ENCODE assay signal across 8 cellular contexts in the genomic region with DNA sequence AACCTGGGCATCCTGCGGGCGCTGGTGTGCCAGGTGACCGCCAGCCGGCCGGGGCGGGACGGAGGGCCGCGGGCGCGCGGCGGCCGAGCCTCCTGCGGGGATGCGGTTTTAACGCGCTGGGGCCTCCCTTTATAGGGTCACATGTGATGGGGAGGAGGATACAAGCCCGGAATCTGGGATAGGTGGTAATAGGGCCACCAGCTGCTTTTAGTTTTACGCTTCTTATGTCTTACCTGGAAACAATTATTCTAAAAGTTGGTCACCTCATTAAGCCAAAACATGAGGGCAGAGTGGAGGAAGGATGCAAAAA. TPM values are rescaled to one million over a fixed set of nuclear protein-coding genes. Genes with fewer than 3 reads are reported as not detected.
A peak's percentile ranks its signal among the peaks of the same experiment; 100 is the strongest.
DNase-seq lines count a peak whose midpoint lies in the region; ATAC-seq and TF ChIP-seq lines count a peak whose summit lies in the region.

No MANE protein-coding gene starts in this region.

- ATAC-seq in psoas muscle (no peak), GM18511 (IDR thresholded peaks at IDR 0.05; ENCODE audit: unreplicated experiment) (no peak), GM18870 (IDR thresholded peaks at IDR 0.05; ENCODE audit: unreplicated experiment) (no peak)

- no peaks in the 10 kb centered on the region for H3K27me3 ChIP-seq in psoas muscle (ENCODE audit: insufficient read depth in 3 of 3, low read length in 2 of 3)

- peak overlapping the region; percentile 75 for H3K4me3 ChIP-seq in fibroblast of pulmonary artery (replicated peaks; ENCODE audit: low read depth, low read length)
- H3K4me3 ChIP-seq in psoas muscle: peak overlapping the region; percentile 87

- intact Hi-C loops in psoas muscle (cut with DNase I): loop anchor here (5.0 kb wide), 2 partner anchors 272 to 462 kb away; partner anchors contain the start of gene TLK1 (in 2 of the 2)

- DNase-seq in SIG-M5 treated with dmso at 0.1 percent for 504 hours (lab: John Stamatoyannopoulos, UW; ENCODE audit: unreplicated experiment) (peak; percentile 73), SIG-M5 (lab: John Stamatoyannopoulos, UW) (no peak), SW480 (ENCODE audit: low spot score) (peak; percentile 88), fibroblast of pulmonary artery (ENCODE audit: low read depth) (no peak), psoas muscle (no peak), cortex of kidney (lab: John Stamatoyannopoulos, UW) (no peak)

- TF ChIP-seq CTCF in fibroblast of pulmonary artery (IDR thresholded peaks at IDR 0.05; ENCODE audit: low read length, missing control alignments) (no peak), psoas muscle (IDR thresholded peaks at IDR 0.05) (no peak)

- H3K4me1 ChIP-seq in psoas muscle: peaks cover 13% of the 10 kb centered on the region

- peaks cover 0 to 38% of the 10 kb centered on the region in 2 donors for H3K36me3 ChIP-seq in psoas muscle (ENCODE audit: insufficient read depth in 1 of 2, low read depth in 1 of 2)

- WGBS in psoas muscle, 3 donors: 0 to 1% (median 1%) methylated on average over 20 of the region's 20 CpGs

- peak overlapping the region; percentile 98 for H3K27ac ChIP-seq in psoas muscle

- no peaks in the 10 kb centered on the region for H3K9me3 ChIP-seq in psoas muscle

RNA-seq across cellular contexts. Expression of gene DCAF17, which starts 0.6 kb away (rescaled TPM):
- total RNA-seq in psoas muscle: 10 to 100 TPM in 1 of 4 donors, 1 to 10 TPM in 3; 7.1 to 10.8 (median 8.5) TPM
- 10 to 100 TPM in 1 of 3 donors, 1 to 10 TPM in 2; 3.1 to 10.3 (median 4.3) TPM for polyA plus RNA-seq in psoas muscle

RNA-seq across cellular contexts. Expression of gene METTL8, which starts 0.8 kb away (rescaled TPM):
- 10 to 100 TPM in 3 of 4 donors, 1 to 10 TPM in 1; 8.0 to 15.5 (median 12.4) TPM for total RNA-seq in psoas muscle
- 10 to 100 TPM in 1 of 3 donors, 1 to 10 TPM in 2; 3.0 to 10.8 (median 9.9) TPM for polyA plus RNA-seq in psoas muscle

Comparison
In these comparisons a context has a peak if more than half of its experiments do, and no peak if none do; other contexts are left out.
1. DNase-seq: peak in SIG-M5 treated with dmso at 0.1 percent for 504 hours (single experiment) and SW480 (single experiment); none in SIG-M5 (single experiment), fibroblast of pulmonary artery (single experiment), psoas muscle (0 of 2) and cortex of kidney (single experiment).